Comparison of ENCODE assay signal across 1 cellular context in the genomic region with DNA sequence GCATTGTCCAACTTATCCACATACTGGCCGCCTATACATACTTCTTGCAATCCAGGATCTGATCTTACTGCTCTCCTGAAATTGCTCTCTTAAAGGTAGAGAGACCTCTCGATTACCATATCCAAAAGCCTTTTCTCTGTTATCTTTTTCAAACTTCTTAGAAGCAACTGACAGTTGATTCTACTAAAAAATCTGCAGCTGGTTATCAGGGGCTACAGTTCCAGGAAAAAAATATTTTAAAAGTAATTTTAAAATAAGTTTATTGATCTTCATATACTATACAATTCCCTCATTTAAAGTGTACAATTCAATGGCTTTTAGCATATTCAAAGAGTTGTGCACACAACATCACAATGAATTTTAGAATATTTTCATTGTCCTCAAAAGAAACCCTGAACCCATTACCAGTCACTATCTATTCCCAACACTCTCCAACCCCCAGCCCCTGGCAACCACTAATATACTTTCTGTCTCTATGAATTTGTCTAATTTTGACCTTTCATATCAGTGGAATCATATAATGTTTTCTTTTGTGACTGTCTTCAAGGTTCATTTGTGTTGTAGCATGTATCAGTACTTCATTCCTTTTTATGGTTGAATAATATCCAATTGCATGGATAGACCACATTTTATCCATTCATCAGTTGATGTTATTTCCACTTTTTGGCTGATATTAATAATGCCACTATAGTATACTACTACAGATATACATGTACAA.
TF ChIP-seq lines count a peak whose summit lies in the region.

No MANE protein-coding gene starts in this region.

TF ChIP-seq in A549, 52 proteins besides CTCF, POLR2A, EP300 and RAD21 (continued from another document):
- TF ChIP-seq GATA3 (IDR thresholded peaks at IDR 0.05; ENCODE audit: borderline replicate concordance) (no peak), BHLHE40 (IDR thresholded peaks at IDR 0.05; ENCODE audit: low read depth, low read length) (no peak)
- TF ChIP-seq, protein P1, sequence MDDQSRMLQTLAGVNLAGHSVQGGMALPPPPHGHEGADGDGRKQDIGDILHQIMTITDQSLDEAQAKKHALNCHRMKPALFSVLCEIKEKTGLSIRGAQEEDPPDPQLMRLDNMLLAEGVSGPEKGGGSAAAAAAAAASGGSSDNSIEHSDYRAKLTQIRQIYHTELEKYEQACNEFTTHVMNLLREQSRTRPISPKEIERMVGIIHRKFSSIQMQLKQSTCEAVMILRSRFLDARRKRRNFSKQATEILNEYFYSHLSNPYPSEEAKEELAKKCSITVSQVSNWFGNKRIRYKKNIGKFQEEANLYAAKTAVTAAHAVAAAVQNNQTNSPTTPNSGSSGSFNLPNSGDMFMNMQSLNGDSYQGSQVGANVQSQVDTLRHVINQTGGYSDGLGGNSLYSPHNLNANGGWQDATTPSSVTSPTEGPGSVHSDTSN (IDR thresholded peaks at IDR 0.05) = no peak
TF ChIP-seq in A549: peak in this region for 0.
